ENCODE assay signal across 8 cellular contexts in genomic region chr21:44011774-44012473, GRCh38. TPM values are rescaled to one million over a fixed set of nuclear protein-coding genes. Genes with fewer than 3 reads are reported as not detected.
A peak's percentile ranks its signal among the peaks of the same experiment; 100 is the strongest.
DNase-seq lines count a peak whose midpoint lies in the region; ATAC-seq, FAIRE-seq and TF ChIP-seq lines count a peak whose summit lies in the region.

Gene TRAPPC10 (plus strand): TSS chr21:44012309. CDS start chr21:44012494, 185 bp downstream.

- H3K4me3 ChIP-seq in A549 = peak within 1 kb of the TSS; percentile 98

- ATAC-seq in A549 (peak; percentile 92), GM18519 (IDR thresholded peaks at IDR 0.05; ENCODE audit: low FRiP score, unreplicated experiment) (peak; percentile 53), HG03045 (IDR thresholded peaks at IDR 0.05; ENCODE audit: unreplicated experiment) (peak; percentile 79)

- CTCF ChIA-PET in A549 (lab: Yijun Ruan, JAX) = interaction anchor here (0.9 to 1.1 kb wide), 2 partner anchors 11 to 37 kb away, joined by 3 read pairs; no protein-coding TSS in a partner anchor

- FAIRE-seq in A549 (lab: Jason Lieb, UNC) = no peak

- TF ChIP-seq CTCF in A549 (IDR thresholded peaks at IDR 0.05) = no peak

- TF ChIP-seq POLR2A in A549 (IDR thresholded peaks at IDR 0.05; ENCODE audit: low read length) = peak; percentile 54

- no peak for TF ChIP-seq EP300 in A549 (IDR thresholded peaks at IDR 0.05)

- no peak for TF ChIP-seq RAD21 in A549 (conservative IDR thresholded peaks at IDR 0.05 in 1 of 2, IDR thresholded peaks at IDR 0.05 in 1 of 2)

- POLR2A ChIA-PET in A549 (lab: Yijun Ruan, JAX) = interaction anchor here (1.4 kb wide), 1 partner anchor 9 kb away, joined by 6 read pairs; no protein-coding TSS in a partner anchor

- DNase-seq in A549 (ENCODE audit: low read depth in 1 of 2, low spot score in 1 of 2) (peak; percentile 59 to 80), NCI-H226 (peak; percentile 85), islet precursor cell (peak; percentile 84)
- DNase-seq in activated CD4-positive, CD25-positive, alpha-beta regulatory T cell treated with anti-CD3 and anti-CD28 coated beads, Interleukin-2, amount 50 U/mL, for 16 hours (ENCODE audit: low read depth, low spot score) = peak; percentile 55
- peak; percentile 77 for DNase-seq in central memory CD4-positive, alpha-beta T cell
- DNase-seq in stimulated activated CD4-positive, alpha-beta T cell treated with anti-CD3 and anti-CD28 coated beads, Interleukin-12 subunit alpha, Interleukin-12 subunit beta, amount 100 ng/mL, for 24 hours (ENCODE audit: low read depth in 2 of 2) = peak; percentile 59 to 73

- peaks cover 22% of the 10 kb centered on the region for H3K4me1 ChIP-seq in A549

- peak within 1 kb of the TSS; percentile 99 to 100 for H3K27ac ChIP-seq in A549

- 4% methylated on average over 22 of the region's 96 CpGs for WGBS in A549 (ENCODE audit: missing lambda C conversion rate)

- H3K9me3 ChIP-seq in A549 = no peaks in the 10 kb centered on the region

- peak within 1 kb of the TSS; percentile 96 for H3K4me2 ChIP-seq in A549

TF ChIP-seq in A549, 52 proteins besides CTCF, POLR2A, EP300 and RAD21:
- peak; percentile 66; the same call in 1 of the 2 replicates for TF ChIP-seq E2F6 (IDR thresholded peaks at IDR 0.05; ENCODE audit: borderline replicate concordance, low read depth)
- TF ChIP-seq FOSB (CRISPR knock-in tag; IDR thresholded peaks at IDR 0.05) = no peak
- peak; percentile 59 to 83; a peak in 3 of 5 replicates for TF ChIP-seq JUN (IDR thresholded peaks at IDR 0.05)
- TF ChIP-seq MAX (IDR thresholded peaks at IDR 0.05) = peak; percentile 84
- TF ChIP-seq BCL3 (IDR thresholded peaks at IDR 0.05) = peak; percentile 58; the same call in 1 of the 3 replicates
- no peak for TF ChIP-seq SMC3 (IDR thresholded peaks at IDR 0.05)
- peak; percentile 67; the same call in 1 of the 2 replicates for TF ChIP-seq PHF8 (IDR thresholded peaks at IDR 0.05; ENCODE audit: borderline replicate concordance, low read depth)
TF ChIP-seq in A549: peak in this region for 5.

RNA-seq across cellular contexts. Expression of gene TRAPPC10, which starts in this region (rescaled TPM):
- polyA plus RNA-seq in A549 (2011; rRNA removed) = 27.7 and 32.3 TPM in 2 replicates
- 12.6 and 16.1 TPM in 2 replicates for polyA plus RNA-seq in A549 (2012; cell fraction: cytosol; rRNA removed)
- polyA plus RNA-seq in A549 (2012; cell fraction: nucleus; rRNA removed) = 29.1 and 37.9 TPM in 2 replicates
- polyA plus RNA-seq in A549 (2017; fragmentation: RNase III; extraction: RNeasy Plus Mini Kit Qiagen cat#74134 plus additional on column Dnase treatment) = 11.6 to 12.3 TPM (median 11.8 TPM) in 3 replicates
- 25.1 and 26.4 TPM in 2 replicates for polyA minus RNA-seq in A549 (2011; rRNA and poly(A)+ RNA removed)

Comparison
In these comparisons a context has a peak if more than half of its experiments do, and no peak if none do; other contexts are left out.
1. Peak in every context shown above with its lines: DNase-seq, ATAC-seq, H3K4me3 ChIP-seq and H3K27ac ChIP-seq.